In genomic region chrX:27321632-27322031, GRCh38 we compare ENCODE assay signal across 1 cellular context.
TF ChIP-seq lines count a peak whose summit lies in the region.

No MANE protein-coding gene starts in this region.

TF ChIP-seq in HepG2, 621 proteins besides CTCF, POLR2A, EP300 and RAD21 (continued from another document):
- TF ChIP-seq CEBPZ (IDR thresholded peaks at IDR 0.05; ENCODE audit: low read length): no peak
- no peak for TF ChIP-seq KLF12 (CRISPR knock-in tag; IDR thresholded peaks at IDR 0.05; ENCODE audit: borderline replicate concordance)
- no peak for TF ChIP-seq STAT5B (CRISPR knock-in tag; IDR thresholded peaks at IDR 0.05)
- no peak for TF ChIP-seq AGO2 (optimal IDR thresholded peaks at IDR 0.05; ENCODE audit: low read depth, low read length)
- TF ChIP-seq SNAPC5 (CRISPR knock-in tag; IDR thresholded peaks at IDR 0.05; ENCODE audit: borderline replicate concordance): no peak
- no peak for TF ChIP-seq ZNF691 (CRISPR knock-in tag; IDR thresholded peaks at IDR 0.05; ENCODE audit: borderline replicate concordance, low read depth)
